ENCODE assay signal across 9 cellular contexts in genomic region chr1:221794079-221794670, GRCh38. TPM values are rescaled to one million over a fixed set of nuclear protein-coding genes. Genes with fewer than 3 reads are reported as not detected.
DNase-seq lines count a peak whose midpoint lies in the region; ATAC-seq, FAIRE-seq and TF ChIP-seq lines count a peak whose summit lies in the region.
"Had no signal": no experiment of that assay in that cellular context is flagged by ENCODE, and none has a peak within 500 bp of the region (broad histone marks: within the 10 kb centered on the region; RNA-seq: fewer than 3 reads in every experiment).

No MANE protein-coding gene starts in this region.

- H3K36me3 ChIP-seq in vagina = no peaks in the 10 kb centered on the region
- H3K36me3 ChIP-seq: MG63 had no signal

- no peak overlapping the region for H3K4me3 ChIP-seq in vagina
- H3K4me3 ChIP-seq: MG63 had no signal

- H3K27me3 ChIP-seq in vagina = no peaks in the 10 kb centered on the region
- H3K27me3 ChIP-seq: MG63 had no signal

- ATAC-seq in GM21423 (IDR thresholded peaks at IDR 0.05; ENCODE audit: unreplicated experiment) (peak; percentile 58), HG03565 (IDR thresholded peaks at IDR 0.05; ENCODE audit: unreplicated experiment) (peak; percentile 53)

- H3K4me1 ChIP-seq in vagina = no peaks in the 10 kb centered on the region

- H3K27ac ChIP-seq in vagina = no peak overlapping the region

- peak; percentile 50 for TF ChIP-seq POLR2A in GM12892 (IDR thresholded peaks at IDR 0.05; ENCODE audit: low read depth, low read length)
- no peak for TF ChIP-seq POLR2A in vagina (IDR thresholded peaks at IDR 0.05)

- DNase-seq in GM12892 (ENCODE audit: insufficient read length) = no peak
- peak; percentile 64 for DNase-seq in fibroblast of peridontal ligament (ENCODE audit: extremely low read depth)
- no peak for DNase-seq in NCI-H748 treated with DMSO at 0.1 percent for 48 hours (lab: John Stamatoyannopoulos, UW)
- DNase-seq in NCI-H1048 (lab: John Stamatoyannopoulos, UW) = no peak
- DNase-seq in activated effector memory CD4-positive, alpha-beta T cell treated with Interleukin-2 at 50 U/mL for 16 hours = no peak
- no peak for DNase-seq in vagina (ENCODE audit: extremely low spot score in 2 of 2)
- DNase-seq: MG63 had no signal

- no peak for FAIRE-seq in GM12892 (lab: Jason Lieb, UNC)

- H3K9me3 ChIP-seq in vagina = no peaks in the 10 kb centered on the region
- H3K9me3 ChIP-seq: MG63 had no signal

- intact Hi-C loops in vagina (cut with DNase I) = no loop called here

- TF ChIP-seq CTCF in vagina (IDR thresholded peaks at IDR 0.05) = no peak

RNA-seq across cellular contexts. Expression of gene DUSP10, which starts 52.3 kb away (rescaled TPM):
- polyA plus RNA-seq in GM12892 (2012; ENCODE audit: missing spikeins) = 14.6 TPM
- total RNA-seq in vagina = 4.7 TPM
